15 cellular contexts compared by ENCODE assay signal in genomic region chr11:57735655-57736298, GRCh38. TPM values are rescaled to one million over a fixed set of nuclear protein-coding genes. Genes with fewer than 3 reads are reported as not detected.
DNase-seq lines count a peak whose midpoint lies in the region; ATAC-seq and FAIRE-seq lines count a peak whose summit lies in the region.
"Had no signal": no experiment of that assay in that cellular context is flagged by ENCODE, and none has a peak within 500 bp of the region (broad histone marks: within the 10 kb centered on the region; RNA-seq: fewer than 3 reads in every experiment).

No MANE protein-coding gene starts in this region.

- no peak for ATAC-seq in GM21619 (IDR thresholded peaks at IDR 0.05; ENCODE audit: unreplicated experiment)
- ATAC-seq: HCT116 had no signal

- no peaks in the 10 kb centered on the region for H3K9me3 Mint-ChIP-seq in activated naive CD4-positive, alpha-beta T cell treated with anti-CD3 and anti-CD28 coated beads, Interleukin-2, amount 10 ng/mL, durations not matched to agents 7 days and 5 days

- 67 to 75% (median 72%) methylated on average over 3 of the region's 3 CpGs for WGBS in small intestine, 3 donors

- DNase-seq in activated naive CD4-positive, alpha-beta T cell treated with anti-CD3 and anti-CD28 coated beads, Interleukin-2, amount 10 ng/mL, durations not matched to agents 7 days and 5 days, result no peak
- no peak for DNase-seq in activated naive CD4-positive, alpha-beta T cell treated with anti-CD3 and anti-CD28 coated beads, Interleukin-2, amount 50 U/mL, for 16 hours
- DNase-seq in OCI-M1 (lab: John Stamatoyannopoulos, UW) (peak; percentile 95), epithelial cell of prostate (ENCODE audit: low read depth, low spot score) (peak; percentile 20), small intestine (peak; percentile 26), iPS-NIHi11 (ENCODE audit: low spot score) (no peak), NCI-H774 (lab: John Stamatoyannopoulos, UW) (no peak)
- DNase-seq: activated T-cell treated with anti-CD3 and anti-CD28 coated beads, Interleukin-2, amount 50 U/mL, for 48 hours; DMS53; mesenchymal stem cell; NCI-H1105; NCI-H446 treated with DMSO at 0.1 percent for 48 hours; posterior cingulate gyrus had no signal

- CTCF ChIA-PET in activated naive CD4-positive, alpha-beta T cell treated with anti-CD3 and anti-CD28 coated beads, Interleukin-2, amount 10 ng/mL, durations not matched to agents 7 days and 5 days (lab: Charles Lee), result interaction anchor here (0.6 to 2.3 kb wide), 2 partner anchors 38 to 65 kb away, joined by 3 to 8 read pairs; no protein-coding TSS in a partner anchor

- peaks cover 25% of the 10 kb centered on the region for H3K4me1 Mint-ChIP-seq in activated naive CD4-positive, alpha-beta T cell treated with anti-CD3 and anti-CD28 coated beads, Interleukin-2, amount 10 ng/mL, durations not matched to agents 7 days and 5 days

- H3K27ac Mint-ChIP-seq in activated naive CD4-positive, alpha-beta T cell treated with anti-CD3 and anti-CD28 coated beads, Interleukin-2, amount 10 ng/mL, durations not matched to agents 7 days and 5 days, result peak overlapping the region; percentile 22

- H3K4me3 ChIP-seq in small intestine (ENCODE audit: low read depth in 1 of 2, low read length in 2 of 2), result no peak overlapping the region

- no peaks in the 10 kb centered on the region for H3K27me3 ChIP-seq in small intestine (ENCODE audit: control insufficient read depth in 2 of 2, insufficient read depth in 2 of 2, low read length in 2 of 2)

- peaks cover 3 to 6% of the 10 kb centered on the region in 2 donors for H3K36me3 ChIP-seq in small intestine (ENCODE audit: control insufficient read depth in 2 of 2, insufficient read depth in 2 of 2, low read length in 2 of 2)

- H3K27ac ChIP-seq in epithelial cell of prostate, result no peak overlapping the region
- no peak overlapping the region for H3K27ac ChIP-seq in small intestine (ENCODE audit: low read depth in 1 of 2, low read length in 1 of 2)

- H3K27me3 Mint-ChIP-seq in activated naive CD4-positive, alpha-beta T cell treated with anti-CD3 and anti-CD28 coated beads, Interleukin-2, amount 10 ng/mL, durations not matched to agents 7 days and 5 days, result no peaks in the 10 kb centered on the region

- H3K9me3 ChIP-seq in small intestine (ENCODE audit: control insufficient read depth, low read depth), result no peaks in the 10 kb centered on the region

- no peak for FAIRE-seq in small intestine (lab: Jason Lieb, UNC)

- H3K36me3 Mint-ChIP-seq in activated naive CD4-positive, alpha-beta T cell treated with anti-CD3 and anti-CD28 coated beads, Interleukin-2, amount 10 ng/mL, durations not matched to agents 7 days and 5 days, result peaks cover 30% of the 10 kb centered on the region

- no peak overlapping the region for H3K4me3 Mint-ChIP-seq in activated naive CD4-positive, alpha-beta T cell treated with anti-CD3 and anti-CD28 coated beads, Interleukin-2, amount 10 ng/mL, durations not matched to agents 7 days and 5 days

- H3K4me1 ChIP-seq in small intestine (ENCODE audit: control insufficient read depth in 2 of 2, insufficient read depth in 1 of 2, low read depth in 1 of 2, low read length in 1 of 2), result no peaks in the 10 kb centered on the region

RNA-seq across cellular contexts. Expression of gene SELENOH, which starts 5.5 kb away (rescaled TPM):
- polyA plus RNA-seq in small intestine, result 100 to 1,000 TPM in 2 of 3 donors, 10 to 100 TPM in 1; 78.3 to 148 (median 144) TPM

RNA-seq across cellular contexts. Expression of gene BTBD18, which starts 15.8 kb away (rescaled TPM):
- not detected for polyA plus RNA-seq in small intestine

RNA-seq across cellular contexts. Expression of gene TMX2, which starts 23.4 kb away (rescaled TPM):
- polyA plus RNA-seq in small intestine, result 100 to 1,000 TPM in 1 of 3 donors, 10 to 100 TPM in 2; 43.4 to 152 (median 63.0) TPM

RNA-seq across cellular contexts. Expression of gene MED19, which starts 23.8 kb away (rescaled TPM):
- 10 to 100 TPM; 15.9 to 18.4 (median 18.2) TPM for polyA plus RNA-seq in small intestine

RNA-seq across cellular contexts. Expression of gene CTNND1, which starts 25.8 kb away (rescaled TPM):
- 100 to 1,000 TPM in 1 of 3 donors, 10 to 100 TPM in 2; 62.2 to 148 (median 89.7) TPM for polyA plus RNA-seq in small intestine

Comparison
In these comparisons a context has a peak if more than half of its experiments do, and no peak if none do; other contexts are left out.
1. DNase-seq: peak in OCI-M1 (single experiment), epithelial cell of prostate (single experiment) and small intestine (single experiment); none in activated naive CD4-positive, alpha-beta T cell treated with anti-CD3 and anti-CD28 coated beads, Interleukin-2, amount 10 ng/mL, durations not matched to agents 7 days and 5 days (single experiment), activated naive CD4-positive, alpha-beta T cell treated with anti-CD3 and anti-CD28 coated beads, Interleukin-2, amount 50 U/mL, for 16 hours (single experiment), iPS-NIHi11 (single experiment) and NCI-H774 (single experiment).